2 cellular contexts compared by ENCODE assay signal in the genomic region with DNA sequence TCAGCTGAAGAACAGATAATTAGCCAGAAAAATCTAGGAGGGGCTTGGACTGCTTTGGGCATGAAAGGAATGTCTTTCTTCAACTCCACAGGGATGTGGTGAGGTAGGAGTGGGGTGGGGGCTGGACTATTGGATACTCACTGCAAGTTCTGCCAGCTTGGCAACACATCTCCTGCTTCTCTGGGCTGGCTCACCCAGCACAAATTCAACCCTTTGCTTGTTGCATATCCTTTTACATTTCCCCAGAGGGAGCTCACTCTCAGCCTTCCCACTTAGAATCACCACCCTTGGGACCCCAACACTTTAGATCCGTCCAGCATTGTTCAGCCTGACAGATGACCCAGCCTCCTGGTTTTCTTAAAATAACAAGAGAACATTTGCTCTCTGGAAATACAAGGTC.
TF ChIP-seq lines count a peak whose summit lies in the region.

No MANE protein-coding gene starts in this region.

TF ChIP-seq in liver, 16 proteins besides CTCF, POLR2A, EP300 and RAD21 (continued from another document):
- no peak for TF ChIP-seq ATF3 (IDR thresholded peaks at IDR 0.05)

TF ChIP-seq in HepG2, 621 proteins besides CTCF, POLR2A, EP300 and RAD21 (continued from another document):
- TF ChIP-seq JARID2 (CRISPR knock-in tag; IDR thresholded peaks at IDR 0.05; ENCODE audit: insufficient replicate concordance) (no peak), HNRNPLL (IDR thresholded peaks at IDR 0.05; ENCODE audit: low read depth, low read length, poor library complexity, severe bottlenecking) (no peak), PRDM15 (CRISPR knock-in tag; IDR thresholded peaks at IDR 0.05) (no peak), SMAD1 (CRISPR knock-in tag; IDR thresholded peaks at IDR 0.05; ENCODE audit: borderline replicate concordance, low read depth) (no peak), ZNF30 (CRISPR knock-in tag; IDR thresholded peaks at IDR 0.05) (no peak), NFIC (IDR thresholded peaks at IDR 0.05; ENCODE audit: low read length) (no peak), ZNF788 (CRISPR knock-in tag; IDR thresholded peaks at IDR 0.05; ENCODE audit: borderline replicate concordance) (no peak), PPARG (CRISPR knock-in tag; conservative IDR thresholded peaks at IDR 0.05) (no peak), SALL2 (CRISPR knock-in tag; IDR thresholded peaks at IDR 0.05) (no peak), ARNT2 (CRISPR knock-in tag; IDR thresholded peaks at IDR 0.05; ENCODE audit: low read depth) (no peak), HDAC6 (IDR thresholded peaks at IDR 0.05; ENCODE audit: low read depth, low read length) (no peak)
- TF ChIP-seq, protein P1, sequence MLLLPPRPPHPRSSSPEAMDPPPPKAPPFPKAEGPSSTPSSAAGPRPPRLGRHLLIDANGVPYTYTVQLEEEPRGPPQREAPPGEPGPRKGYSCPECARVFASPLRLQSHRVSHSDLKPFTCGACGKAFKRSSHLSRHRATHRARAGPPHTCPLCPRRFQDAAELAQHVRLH (CRISPR knock-in tag; IDR thresholded peaks at IDR 0.05; ENCODE audit: borderline replicate concordance, low read depth): no peak
